In the genomic region with DNA sequence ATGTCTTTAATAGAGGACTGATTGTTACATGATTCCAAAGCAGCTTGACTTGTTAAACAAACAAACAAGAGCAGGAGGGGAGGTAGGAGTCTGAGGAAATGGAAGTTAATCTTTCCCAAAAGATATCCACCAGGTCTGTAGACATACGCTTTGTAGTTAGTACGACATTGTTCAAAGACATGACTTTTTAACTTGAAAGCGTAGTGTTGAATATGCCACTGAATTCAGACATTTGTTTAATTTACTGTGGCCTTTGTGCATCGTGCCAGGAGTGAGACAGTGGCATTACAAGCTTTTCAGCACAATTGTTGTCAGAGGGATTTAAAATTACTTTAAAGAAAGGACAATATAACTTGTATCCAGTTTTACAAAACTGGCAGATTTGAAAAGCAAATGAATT, we compare ENCODE assay signal across 19 cellular contexts. TPM values are rescaled to one million over a fixed set of nuclear protein-coding genes. Genes with fewer than 3 reads are reported as not detected.
DNase-seq lines count a peak whose midpoint lies in the region; ATAC-seq, FAIRE-seq and TF ChIP-seq lines count a peak whose summit lies in the region.
"Had no signal": no experiment of that assay in that cellular context is flagged by ENCODE, and none has a peak within 500 bp of the region (broad histone marks: within the 10 kb centered on the region; RNA-seq: fewer than 3 reads in every experiment).

No MANE protein-coding gene starts in this region.

- H3K27ac Mint-ChIP-seq in CD4-positive, alpha-beta T cell, result no peak overlapping the region
- H3K27ac Mint-ChIP-seq: IgD-negative memory B cell had no signal

- H3K27me3 Mint-ChIP-seq in CD4-positive, alpha-beta T cell, result no peaks in the 10 kb centered on the region
- H3K27me3 Mint-ChIP-seq: IgD-negative memory B cell had no signal

- no TSS peak for BruUV-seq in HepG2 (replicated peaks; lab: Mats Ljungman, UMichigan)

- H3K9me3 Mint-ChIP-seq in CD4-positive, alpha-beta T cell, result no peaks in the 10 kb centered on the region
- H3K9me3 Mint-ChIP-seq: IgD-negative memory B cell had no signal

- H3K27me3 ChIP-seq in HepG2 (ENCODE audit: control insufficient read depth in 1 of 2, insufficient read depth in 2 of 2, low read length in 2 of 2) (no peaks in the 10 kb centered on the region; a peak in 1 of 5 replicates), right lobe of liver (no peaks in the 10 kb centered on the region), left ventricle myocardium inferior (ENCODE audit: low read depth) (no peaks in the 10 kb centered on the region)
- no peaks in the 10 kb centered on the region for H3K27me3 ChIP-seq in CD4-positive, alpha-beta T cell (ENCODE audit: control insufficient read depth, insufficient read depth, low read length)
- H3K27me3 ChIP-seq: BE2C had no signal

- DNase-seq in HepG2 (ENCODE audit: low spot score) (peak; percentile 4), right lobe of liver (no peak), globus pallidus (ENCODE audit: low spot score) (peak; percentile 81), putamen (ENCODE audit: low spot score) (peak; percentile 44), left ventricle myocardium inferior (no peak)
- no peak for DNase-seq in CD4-positive, alpha-beta T cell
- DNase-seq: BE2C, COR-L47, DMS 273 treated with DMSO at 0.1 percent for 48 hours, DMS79 treated with DMSO at 0.1 percent for 48 hours, H7, Karpas-422, NCI-H1694, NCI-H748 treated with DMSO at 0.1 percent for 48 hours, PC-9, RPMI8226, SHP77 had no signal

- no peaks in the 10 kb centered on the region for H4K20me1 ChIP-seq in HepG2 (ENCODE audit: insufficient read depth, low read length)

- TF ChIP-seq POLR2A in HepG2 (IDR thresholded peaks at IDR 0.05; ENCODE audit: insufficient read depth in 1 of 2, low read depth in 2 of 2, low read length in 2 of 2), result no peak
- TF ChIP-seq POLR2A in right lobe of liver (IDR thresholded peaks at IDR 0.05), result no peak

- peak overlapping the region; percentile 17 for H2AFZ ChIP-seq in HepG2 (ENCODE audit: low read length)
- H2AFZ ChIP-seq: PC-9 had no signal

- H3K4me1 ChIP-seq in HepG2 (ENCODE audit: insufficient read depth, low read length), result peaks cover 10% of the 10 kb centered on the region
- H3K4me1 ChIP-seq in right lobe of liver, result no peaks in the 10 kb centered on the region
- H3K4me1 ChIP-seq in left ventricle myocardium inferior, result no peaks in the 10 kb centered on the region
- H3K4me1 ChIP-seq: BE2C had no signal

- H3K79me2 ChIP-seq in HepG2 (ENCODE audit: insufficient read depth, low read length), result no peaks in the 10 kb centered on the region

- peak; percentile 31; the same call in 1 of the 3 replicates for ATAC-seq in HepG2
- ATAC-seq in right lobe of liver, result no peak
- no peak for ATAC-seq in GM21529 (IDR thresholded peaks at IDR 0.05; ENCODE audit: unreplicated experiment)
- ATAC-seq in CD4-positive, alpha-beta T cell (ENCODE audit: poor library complexity), result no peak

- H3K4me3 Mint-ChIP-seq in CD4-positive, alpha-beta T cell, result no peak overlapping the region
- H3K4me3 Mint-ChIP-seq: IgD-negative memory B cell had no signal

- no peak overlapping the region; the same call in 1 of the 2 replicates for H3K4me2 ChIP-seq in HepG2 (ENCODE audit: low read depth, low read length)
- H3K4me2 ChIP-seq: PC-9 had no signal

- H3K36me3 Mint-ChIP-seq in CD4-positive, alpha-beta T cell (ENCODE audit: low read depth), result no peaks in the 10 kb centered on the region

- H3K9ac ChIP-seq in HepG2 (ENCODE audit: insufficient read depth, low read depth, low read length), result no peak overlapping the region

- in situ Hi-C loops in HepG2 (cut with HindIII; ENCODE audit: extremely low pct_ligation_motif_present, low pct_unique_long_range_greater_than_20kb), result loop anchor here (10.0 kb wide), 1 partner anchor 160 kb away; no protein-coding TSS in a partner anchor

- WGBS in HepG2 (ENCODE audit: low lambda C conversion rate), result 10% methylated on average over 4 of the region's 4 CpGs
- WGBS in right lobe of liver (ENCODE audit: insufficient coverage, low coverage, low lambda C conversion rate, missing lambda C conversion rate), result 55% methylated on average over 4 of the region's 4 CpGs

- no peaks in the 10 kb centered on the region for H3K4me1 Mint-ChIP-seq in CD4-positive, alpha-beta T cell (ENCODE audit: low read depth)

- POLR2A ChIA-PET in HepG2 (lab: Yijun Ruan, JAX), result no interaction called here
- POLR2A ChIA-PET in CD4-positive, alpha-beta T cell (lab: Charles Lee), result no interaction called here

- no peak for TF ChIP-seq RAD21 in HepG2 (CRISPR knock-in tag; IDR thresholded peaks at IDR 0.05)

- TF ChIP-seq EP300 in HepG2 (IDR thresholded peaks at IDR 0.05; ENCODE audit: low read depth in 2 of 2, low read length in 2 of 2) (no peak), HepG2 (CRISPR knock-in tag; IDR thresholded peaks at IDR 0.05; ENCODE audit: borderline replicate concordance) (no peak)

- H3K36me3 ChIP-seq in HepG2 (replicated peaks in 1 of 2; ENCODE audit: control insufficient read depth in 1 of 2, insufficient read depth in 2 of 2, low read length in 2 of 2) (no peaks in the 10 kb centered on the region), right lobe of liver (no peaks in the 10 kb centered on the region), left ventricle myocardium inferior (peaks cover 8% of the 10 kb centered on the region)
- H3K36me3 ChIP-seq: BE2C had no signal

- no peak overlapping the region for H3K4me3 ChIP-seq in HepG2 (replicated peaks in 1 of 3; ENCODE audit: insufficient read depth in 1 of 3, low read depth in 2 of 3, low read length in 3 of 3)
- no peak overlapping the region for H3K4me3 ChIP-seq in right lobe of liver
- no peak overlapping the region for H3K4me3 ChIP-seq in left ventricle myocardium inferior
- H3K4me3 ChIP-seq: PC-9 had no signal

- H3K9me3 ChIP-seq in HepG2 (ENCODE audit: low read length) (no peaks in the 10 kb centered on the region), right lobe of liver (no peaks in the 10 kb centered on the region), left ventricle myocardium inferior (replicated peaks) (peaks cover 4% of the 10 kb centered on the region)
- H3K9me3 ChIP-seq in CD4-positive, alpha-beta T cell (ENCODE audit: control insufficient read depth, low read length), result no peaks in the 10 kb centered on the region
- H3K9me3 ChIP-seq: BE2C had no signal

- CTCF ChIA-PET in HepG2 (lab: Yijun Ruan, JAX; ENCODE audit: low intra/inter-chr PET ratio, low total read pairs), result no interaction called here
- CTCF ChIA-PET in CD4-positive, alpha-beta T cell (lab: Charles Lee), result no interaction called here

- TF ChIP-seq CTCF in HepG2 (CRISPR knock-in tag; IDR thresholded peaks at IDR 0.05) (no peak), right lobe of liver (IDR thresholded peaks at IDR 0.05) (no peak), left ventricle myocardium inferior (IDR thresholded peaks at IDR 0.05; ENCODE audit: borderline replicate concordance) (no peak)
- no peak for TF ChIP-seq CTCF in CD4-positive, alpha-beta T cell (IDR thresholded peaks at IDR 0.05)

- FAIRE-seq in HepG2 (lab: Jason Lieb, UNC), result no peak

- intact Hi-C loops in HepG2 (cut with micrococcal nuclease; ENCODE audit: unreplicated experiment) (loop anchor here (10.0 kb wide), 1 partner anchor 330 kb away; a partner anchor contains a TSS), right lobe of liver (cut with DNase I) (no loop called here), left ventricle myocardium inferior (cut with micrococcal nuclease) (loop anchor here (10.0 kb wide), 1 partner anchor 100 kb away; no protein-coding TSS in a partner anchor)
- intact Hi-C loops in CD4-positive, alpha-beta T cell (cut with DNase I, micrococcal nuclease), result loop anchor here in 1 of 2 experiments (5.0 kb wide), 1 partner anchor 162 kb away; no protein-coding TSS in a partner anchor

- H3K27ac ChIP-seq in HepG2 (ENCODE audit: extremely low read length, insufficient read depth, low read length) (no peak overlapping the region), right lobe of liver (no peak overlapping the region), left ventricle myocardium inferior (replicated peaks) (no peak overlapping the region)
- H3K27ac ChIP-seq in CD4-positive, alpha-beta T cell (ENCODE audit: low read depth, low read length), result no peak overlapping the region
- H3K27ac ChIP-seq: PC-9 had no signal

RNA-seq across cellular contexts. Expression of a gene that starts 53.0 kb away (rescaled TPM):
- total RNA-seq in HepG2 (2016; rRNA removed; fragmentation: Illumina TruSeq; extraction: Trizol), result 8.1 and 8.2 TPM in 2 replicates
- total RNA-seq in HepG2 (2016; cell fraction: cytosol; rRNA removed; fragmentation: Illumina TruSeq; extraction: Trizol; ENCODE audit: low read depth), result 5.7 and 6.1 TPM in 2 replicates
- 8.2 and 10.4 TPM in 2 replicates for total RNA-seq in HepG2 (2016; cell fraction: insoluble cytoplasmic fraction; rRNA removed; fragmentation: Illumina TruSeq; extraction: Trizol)
- total RNA-seq in HepG2 (2016; cell fraction: membrane; rRNA removed; fragmentation: Illumina TruSeq; extraction: Trizol), result 14.1 and 14.6 TPM in 2 replicates
- total RNA-seq in HepG2 (2016; cell fraction: nucleus; rRNA removed; fragmentation: Illumina TruSeq; extraction: Trizol), result 8.7 and 12.4 TPM in 2 replicates
- polyA plus RNA-seq in HepG2 (2011; rRNA removed), result 6.2 and 7.3 TPM in 2 replicates
- polyA plus RNA-seq in HepG2 (2011; cell fraction: cytosol; rRNA removed), result 3.8 and 5.5 TPM in 2 replicates
- polyA plus RNA-seq in HepG2 (2011; cell fraction: nucleus; rRNA removed), result 1.7 and 3.1 TPM in 2 replicates
- polyA plus RNA-seq in HepG2 (2012), result 8.6 and 11.5 TPM in 2 replicates
- 6.8 and 7.8 TPM in 2 replicates for polyA plus RNA-seq in HepG2 (2016; cell fraction: cytosol; fragmentation: Illumina TruSeq; extraction: Trizol; ENCODE audit: low read depth)
- 12.2 and 17.2 TPM in 2 replicates for polyA plus RNA-seq in HepG2 (2016; cell fraction: insoluble cytoplasmic fraction; fragmentation: Illumina TruSeq; extraction: Trizol; ENCODE audit: low read depth)
- polyA plus RNA-seq in HepG2 (2016; cell fraction: membrane; fragmentation: Illumina TruSeq; extraction: Trizol; ENCODE audit: low read depth), result 17.1 and 18.9 TPM in 2 replicates
- polyA plus RNA-seq in HepG2 (2016; cell fraction: nucleus; fragmentation: Illumina TruSeq; extraction: Trizol; ENCODE audit: insufficient read depth, low read depth), result 9.8 and 9.9 TPM in 2 replicates
- 2.9 and 12.9 TPM in 2 replicates for polyA minus RNA-seq in HepG2 (2011; rRNA and poly(A)+ RNA removed; ENCODE audit: low replicate concordance)
- polyA minus RNA-seq in HepG2 (2011; cell fraction: cytosol; rRNA and poly(A)+ RNA removed), result 5.4 and 6.7 TPM in 2 replicates
- polyA minus RNA-seq in HepG2 (2011; cell fraction: nucleus; rRNA and poly(A)+ RNA removed), result 16.2 and 17.7 TPM in 2 replicates
- total RNA-seq in right lobe of liver, result 10 to 100 TPM in 3 of 6 experiments, 1 to 10 TPM in 3; 7.8 to 13.8 (median 10.0) TPM
- total RNA-seq in CD4-positive, alpha-beta T cell, result 1 to 10 TPM; 7.9 to 8.8 TPM
- 29.5 TPM for total RNA-seq in left ventricle myocardium inferior

RNA-seq across cellular contexts. Expression of a gene that starts 55.1 kb away (rescaled TPM):
- total RNA-seq in HepG2 (2016; rRNA removed; fragmentation: Illumina TruSeq; extraction: Trizol) (0.45 and 0.60 TPM in 2 replicates), right lobe of liver (under 1 TPM in 5 of 6 experiments, not detected in 1; 0.18 to 0.47 (median 0.27) TPM), left ventricle myocardium inferior (1.6 TPM)
- total RNA-seq in HepG2 (2016; cell fraction: cytosol; rRNA removed; fragmentation: Illumina TruSeq; extraction: Trizol; ENCODE audit: low read depth), result 0.18 and 0.61 TPM in 2 replicates
- total RNA-seq in HepG2 (2016; cell fraction: insoluble cytoplasmic fraction; rRNA removed; fragmentation: Illumina TruSeq; extraction: Trizol), result 0.54 and 0.85 TPM in 2 replicates
- 0.31 and 0.46 TPM in 2 replicates for total RNA-seq in HepG2 (2016; cell fraction: membrane; rRNA removed; fragmentation: Illumina TruSeq; extraction: Trizol)
- 0.75 and 0.85 TPM in 2 replicates for total RNA-seq in HepG2 (2016; cell fraction: nucleus; rRNA removed; fragmentation: Illumina TruSeq; extraction: Trizol)
- polyA plus RNA-seq in HepG2 (2011; rRNA removed), result 0.65 and 0.71 TPM in 2 replicates
- 0.43 and 1.1 TPM in 2 replicates for polyA plus RNA-seq in HepG2 (2011; cell fraction: cytosol; rRNA removed)
- polyA plus RNA-seq in HepG2 (2011; cell fraction: nucleus; rRNA removed), result 0.31 and 0.35 TPM in 2 replicates
- polyA plus RNA-seq in HepG2 (2012), result 0.79 and 1.1 TPM in 2 replicates
- 0.08 TPM in 1 of 2 replicates, not detected in the other for polyA plus RNA-seq in HepG2 (2016; cell fraction: cytosol; fragmentation: Illumina TruSeq; extraction: Trizol; ENCODE audit: low read depth)
- polyA plus RNA-seq in HepG2 (2016; cell fraction: insoluble cytoplasmic fraction; fragmentation: Illumina TruSeq; extraction: Trizol; ENCODE audit: low read depth), result 0.56 and 0.61 TPM in 2 replicates
- polyA plus RNA-seq in HepG2 (2016; cell fraction: membrane; fragmentation: Illumina TruSeq; extraction: Trizol; ENCODE audit: low read depth), result 0.14 and 0.19 TPM in 2 replicates
- 0.72 and 0.83 TPM in 2 replicates for polyA plus RNA-seq in HepG2 (2016; cell fraction: nucleus; fragmentation: Illumina TruSeq; extraction: Trizol; ENCODE audit: insufficient read depth, low read depth)
- polyA minus RNA-seq in HepG2 (2011; rRNA and poly(A)+ RNA removed; ENCODE audit: low replicate concordance), result 0.33 and 3.5 TPM in 2 replicates
- polyA minus RNA-seq in HepG2 (2011; cell fraction: cytosol; rRNA and poly(A)+ RNA removed), result 1.2 and 1.4 TPM in 2 replicates
- 1.4 and 1.9 TPM in 2 replicates for polyA minus RNA-seq in HepG2 (2011; cell fraction: nucleus; rRNA and poly(A)+ RNA removed)
- 1 to 10 TPM; 1.2 TPM for total RNA-seq in CD4-positive, alpha-beta T cell

Comparison
In these comparisons a context has a peak if more than half of its experiments do, and no peak if none do; other contexts are left out.
1. DNase-seq: peak in HepG2 (single experiment), globus pallidus (single experiment) and putamen (single experiment); none in right lobe of liver (0 of 3), CD4-positive, alpha-beta T cell (0 of 10) and left ventricle myocardium inferior (single experiment).
2. intact Hi-C loops: an anchor here in HepG2 (10.0 kb wide) and left ventricle myocardium inferior (10.0 kb wide); none called in right lobe of liver.